ENCODE assay signal across 8 cellular contexts in genomic region chr10:44974628-44975431, GRCh38. TPM values are rescaled to one million over a fixed set of nuclear protein-coding genes. Genes with fewer than 3 reads are reported as not detected.
DNase-seq lines count a peak whose midpoint lies in the region; ATAC-seq, FAIRE-seq and TF ChIP-seq lines count a peak whose summit lies in the region.

No MANE protein-coding gene starts in this region.

- whole genome bisulfite sequencing in pancreas, 2 donors: 4 to 5% methylated on average over 40 to 46 of the region's 46 CpGs
- WGBS in urinary bladder: 4% methylated on average over 46 of the region's 46 CpGs

- no peaks in the 10 kb centered on the region for H3K36me3 Mint-ChIP-seq in activated naive CD8-positive, alpha-beta T cell

- H3K4me1 ChIP-seq in pancreas: peaks cover 18 to 22% (median 19%) of the 10 kb centered on the region in 3 donors
- H3K4me1 ChIP-seq in urinary bladder (ENCODE audit: insufficient read depth): no peaks in the 10 kb centered on the region

- DNase-seq in COLO829 (ENCODE audit: low spot score) (peak; percentile 27), SK-N-MC (ENCODE audit: low read depth, low spot score) (no peak), Right ventricle myocardium superior (peak; percentile 86), pancreas (peak; percentile 70 to 91 (median 78))

- no peaks in the 10 kb centered on the region for H3K27me3 Mint-ChIP-seq in activated naive CD8-positive, alpha-beta T cell

- FAIRE-seq in pancreas (lab: Jason Lieb, UNC): no peak

- H3K4me1 Mint-ChIP-seq in activated naive CD8-positive, alpha-beta T cell (ENCODE audit: low read depth): peaks cover 8% of the 10 kb centered on the region

- ATAC-seq in GM19372 (IDR thresholded peaks at IDR 0.05; ENCODE audit: low read depth, unreplicated experiment): peak; percentile 83
- ATAC-seq in HG03457 (IDR thresholded peaks at IDR 0.05; ENCODE audit: unreplicated experiment): peak; percentile 63
- ATAC-seq in Right ventricle myocardium superior (ENCODE audit: poor library complexity): peak; percentile 78
- peak; percentile 50 to 66 (median 53) for ATAC-seq in pancreas

- intact Hi-C loops in Right ventricle myocardium superior (cut with DNase I) (loop anchor here (5.0 kb wide), 1 partner anchor 43 kb away; no protein-coding TSS in a partner anchor), pancreas (cut with DNase I) (loop anchor here in 2 of 3 donors (2.0 to 5.0 kb wide), 2 partner anchors 42 to 43 kb away; no protein-coding TSS in a partner anchor)

- H3K9ac ChIP-seq in SK-N-MC (ENCODE audit: insufficient read length): peak overlapping the region; percentile 47

- H3K4me3 ChIP-seq in SK-N-MC (peak overlapping the region; percentile 63), pancreas (peak overlapping the region in 2 of 4 donors; percentile 26 to 97), urinary bladder (ENCODE audit: low read depth, low read length) (peak overlapping the region; percentile 25)

- H3K9me3 ChIP-seq in SK-N-MC (ENCODE audit: low read depth, low read length): no peaks in the 10 kb centered on the region
- H3K9me3 ChIP-seq in pancreas: no peaks in the 10 kb centered on the region

- no peaks in the 10 kb centered on the region for H3K9me3 Mint-ChIP-seq in activated naive CD8-positive, alpha-beta T cell (ENCODE audit: low read depth)

- H3K27ac Mint-ChIP-seq in activated naive CD8-positive, alpha-beta T cell: no peak overlapping the region

- no peaks in the 10 kb centered on the region for H3K27me3 ChIP-seq in pancreas

- peak; percentile 94 to 98 (median 95) for TF ChIP-seq CTCF in pancreas (IDR thresholded peaks at IDR 0.05)

- H3K27ac ChIP-seq in SK-N-MC (no peak overlapping the region), pancreas (peak overlapping the region; percentile 71 to 97 (median 88)), urinary bladder (ENCODE audit: low read depth) (no peak overlapping the region)

- peak overlapping the region; percentile 78 for H3K4me3 Mint-ChIP-seq in activated naive CD8-positive, alpha-beta T cell

- H3K36me3 ChIP-seq in SK-N-MC (ENCODE audit: insufficient read depth, low read length) (no peaks in the 10 kb centered on the region), pancreas (peaks cover 0 to 21% (median 6%) of the 10 kb centered on the region in 3 donors), urinary bladder (ENCODE audit: insufficient read depth) (no peaks in the 10 kb centered on the region)

RNA-seq across cellular contexts. Expression of gene DEPP1, which starts 3.8 kb away (rescaled TPM):
- total RNA-seq in Right ventricle myocardium superior (35.1 TPM), pancreas (100 to 1,000 TPM in 4 of 6 donors, 10 to 100 TPM in 2; 68.9 to 222 (median 150) TPM), urinary bladder (15.5 TPM)
- polyA plus RNA-seq in pancreas (100 to 1,000 TPM; 217 to 270 TPM), urinary bladder (51.6 TPM)

RNA-seq across cellular contexts. Expression of gene RASSF4, which starts 15.2 kb away (rescaled TPM):
- total RNA-seq in Right ventricle myocardium superior (87.5 TPM), pancreas (10 to 100 TPM; 13.9 to 76.8 (median 35.7) TPM), urinary bladder (12.2 TPM)
- polyA plus RNA-seq in pancreas (100 to 1,000 TPM in 1 of 2 donors, 10 to 100 TPM in 1; 85.1 to 100 TPM), urinary bladder (55.1 TPM)

RNA-seq across cellular contexts. Expression of gene ZNF22, which starts 25.9 kb away (rescaled TPM):
- 11.4 TPM for total RNA-seq in Right ventricle myocardium superior
- 10 to 100 TPM; 12.9 to 21.8 (median 20.0) TPM for total RNA-seq in pancreas
- polyA plus RNA-seq in pancreas: 10 to 100 TPM; 12.6 to 18.9 TPM
- total RNA-seq in urinary bladder: 44.4 TPM
- polyA plus RNA-seq in urinary bladder: 17.1 TPM

Comparison
In these comparisons a context has a peak if more than half of its experiments do, and no peak if none do; other contexts are left out.
1. H3K27ac ChIP-seq: peak in pancreas (4 of 4); none in SK-N-MC (single experiment) and urinary bladder (single experiment).
2. Peak in every context shown above with its lines, with median percentiles within 50 percentile points of each other: ATAC-seq.